Comparison of ENCODE assay signal across 8 cellular contexts in the genomic region with DNA sequence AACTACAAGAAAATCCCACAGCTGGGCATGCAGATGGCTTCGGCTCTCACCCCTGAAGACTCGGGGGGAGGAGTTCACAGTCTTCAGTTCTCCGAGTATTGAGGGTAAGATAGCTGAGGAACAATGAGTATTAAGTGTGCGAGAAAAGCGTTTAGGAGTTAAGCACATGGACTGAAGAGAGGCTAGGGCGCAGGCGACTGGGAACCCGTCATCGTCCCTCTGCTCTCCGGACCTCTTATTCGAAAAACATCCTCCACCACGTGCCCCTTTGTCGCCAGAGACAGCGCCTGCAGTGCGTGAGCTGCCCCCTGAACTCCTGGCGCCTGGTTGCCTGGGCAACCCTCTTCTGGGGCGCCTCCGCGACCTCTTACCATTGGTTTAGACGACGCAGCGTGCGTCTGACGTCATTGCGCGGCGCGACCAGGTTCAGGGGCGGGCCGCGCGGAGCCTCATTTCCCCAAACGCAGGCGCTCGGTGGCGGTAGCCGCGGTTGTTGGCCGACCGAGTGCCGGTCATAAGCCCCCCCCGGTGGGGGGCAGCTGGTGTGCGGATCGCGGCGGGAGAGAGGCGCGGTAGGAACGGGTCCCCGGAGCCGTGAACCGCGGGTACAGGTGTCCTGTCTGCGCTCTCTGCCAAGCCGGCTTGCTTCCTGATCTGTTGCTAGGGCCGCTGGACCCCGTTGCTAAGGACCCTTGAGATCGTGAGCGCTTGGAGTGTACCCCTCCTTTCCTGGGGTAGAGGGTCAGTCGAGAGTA. TPM values are rescaled to one million over a fixed set of nuclear protein-coding genes. Genes with fewer than 3 reads are reported as not detected.
DNase-seq lines count a peak whose midpoint lies in the region; ATAC-seq, FAIRE-seq and TF ChIP-seq lines count a peak whose summit lies in the region.

TSS of gene PACRGL (plus strand) at position 452 of the 755 bp plus-strand sequence. CDS start 4,024 bp downstream, outside the sequence.

- ATAC-seq in HG02852 (IDR thresholded peaks at IDR 0.05; ENCODE audit: unreplicated experiment) (peak; percentile 100), heart left ventricle (peak; percentile 99 to 100 (median 100))

- H3K9me3 ChIP-seq in adrenal gland (replicated peaks in 1 of 3) (no peaks in the 10 kb centered on the region), heart left ventricle (no peaks in the 10 kb centered on the region)

- 0 to 1% (median 0%) methylated on average over 23 to 60 of the region's 60 CpGs for WGBS in adrenal gland, 4 donors
- WGBS in heart left ventricle, 4 donors: 0% methylated on average over 35 to 60 of the region's 60 CpGs

- H3K36me3 ChIP-seq in adrenal gland (replicated peaks in 1 of 2) (peaks cover 0 to 8% of the 10 kb centered on the region in 2 donors), heart left ventricle (peaks cover under 1 to 14% (median 10%) of the 10 kb centered on the region in 9 donors)

- peak within 1 kb of the TSS; percentile 56 to 92 (median 66) for H3K4me3 ChIP-seq in adrenal gland
- H3K4me3 ChIP-seq in heart left ventricle: peak within 1 kb of the TSS; percentile 61 to 93 (median 80)

- peaks cover 12 to 18% of the 10 kb centered on the region in 2 donors for H3K4me1 ChIP-seq in adrenal gland (replicated peaks in 1 of 2)
- peaks cover 0 to 17% (median 12%) of the 10 kb centered on the region in 12 donors for H3K4me1 ChIP-seq in heart left ventricle

- no peaks in the 10 kb centered on the region for H3K27me3 Mint-ChIP-seq in type B pancreatic cell

- H3K4me3 Mint-ChIP-seq in type B pancreatic cell: peak within 1 kb of the TSS; percentile 95

- peak; percentile 98 for FAIRE-seq in GM12892 (lab: Jason Lieb, UNC)

- peak within 1 kb of the TSS; percentile 95 for H3K27ac Mint-ChIP-seq in type B pancreatic cell

- DNase-seq in GM12892 (ENCODE audit: insufficient read length) (peak; percentile 60), NCI-H146 (lab: John Stamatoyannopoulos, UW) (peak; percentile 99), T-helper 1 cell (peak; percentile 79 to 91 (median 87)), adrenal gland (peak; percentile 91 to 98 (median 97)), heart left ventricle (peak; percentile 93 to 97 (median 96)), pons (ENCODE audit: low spot score) (peak; percentile 91), type B pancreatic cell (ENCODE audit: extremely low spot score, unreplicated experiment) (peak; percentile 92)

- peaks cover 3% of the 10 kb centered on the region for H3K36me3 Mint-ChIP-seq in type B pancreatic cell

- H3K27me3 ChIP-seq in adrenal gland: no peaks in the 10 kb centered on the region
- H3K27me3 ChIP-seq in heart left ventricle: no peaks in the 10 kb centered on the region

- H3K27ac ChIP-seq in adrenal gland: peak within 1 kb of the TSS in 4 of 5 donors; percentile 25 to 82 (median 73)
- H3K27ac ChIP-seq in heart left ventricle: peak within 1 kb of the TSS in 11 of 12 donors; percentile 31 to 85 (median 71)

- peaks cover 21% of the 10 kb centered on the region for H3K4me1 Mint-ChIP-seq in type B pancreatic cell (ENCODE audit: unreplicated experiment)

- TF ChIP-seq CTCF in adrenal gland (IDR thresholded peaks at IDR 0.05): no peak
- TF ChIP-seq CTCF in heart left ventricle (IDR thresholded peaks at IDR 0.05): no peak
- no peak for TF ChIP-seq CTCF in type B pancreatic cell (conservative IDR thresholded peaks at IDR 0.05)

- no peaks in the 10 kb centered on the region for H3K9me3 Mint-ChIP-seq in type B pancreatic cell

- intact Hi-C loops in adrenal gland (cut with DNase I): no loop called here
- intact Hi-C loops in heart left ventricle (cut with DNase I): no loop called here

- peak; percentile 60; the same call in 1 of the 2 replicates for TF ChIP-seq POLR2A in GM12892 (IDR thresholded peaks at IDR 0.05; ENCODE audit: low read depth, low read length)
- TF ChIP-seq POLR2A in adrenal gland (IDR thresholded peaks at IDR 0.05): peak; percentile 27 to 61
- TF ChIP-seq POLR2A in heart left ventricle (IDR thresholded peaks at IDR 0.05): peak in 1 of 2 donors; percentile 68

RNA-seq across cellular contexts. Expression of gene PACRGL, which starts in this region (rescaled TPM):
- polyA plus RNA-seq in GM12892 (2012; ENCODE audit: missing spikeins): 9.9 TPM
- 10 to 100 TPM; 11.5 to 57.0 (median 14.7) TPM for total RNA-seq in adrenal gland
- polyA plus RNA-seq in adrenal gland: 10 to 100 TPM in 1 of 3 donors, 1 to 10 TPM in 2; 6.2 to 13.2 (median 9.5) TPM
- total RNA-seq in heart left ventricle: 10 to 100 TPM in 6 of 9 donors, 1 to 10 TPM in 3; 7.1 to 17.1 (median 11.2) TPM
- polyA plus RNA-seq in heart left ventricle: 10 to 100 TPM in 1 of 2 donors, 1 to 10 TPM in 1; 2.4 to 12.2 TPM
- 20.4 and 26.0 TPM in 2 replicates for total RNA-seq in type B pancreatic cell (ENCODE audit: low replicate concordance)

Comparison
In these comparisons a context has a peak if more than half of its experiments do, and no peak if none do; other contexts are left out.
1. Peak in every context shown above with its lines: DNase-seq, ATAC-seq, H3K4me3 ChIP-seq and H3K27ac ChIP-seq.